Comparison of ENCODE assay signal across 9 cellular contexts in the genomic region with DNA sequence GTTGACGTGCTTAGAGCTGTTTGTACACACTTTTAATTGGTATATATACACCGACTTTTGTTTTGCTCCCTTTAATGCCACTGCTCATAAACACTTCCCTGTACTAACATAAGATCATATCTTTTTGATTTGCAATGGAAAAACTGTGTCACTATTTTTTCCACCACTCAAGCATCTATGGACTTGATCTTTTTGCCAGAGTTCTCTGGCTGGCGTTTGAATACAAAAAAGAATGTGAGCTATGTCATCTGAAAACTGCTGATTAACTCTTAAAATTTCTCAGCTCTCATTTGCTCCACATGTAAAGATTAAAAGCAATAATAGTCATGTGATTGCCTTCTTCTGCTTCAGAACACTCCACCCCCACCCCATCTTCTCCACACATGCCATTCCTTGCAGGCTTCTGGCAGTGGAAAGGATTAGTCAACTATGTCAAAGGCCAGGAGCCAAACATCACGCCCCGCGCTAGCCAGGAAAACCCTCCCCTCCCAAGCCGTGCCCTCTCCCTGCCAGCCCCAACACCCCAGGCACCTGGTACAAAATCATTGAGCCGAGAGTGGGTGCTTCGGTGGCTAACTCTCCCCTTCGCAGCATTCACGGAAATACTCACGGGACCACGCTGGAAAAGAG.
A peak's percentile ranks its signal among the peaks of the same experiment; 100 is the strongest.
DNase-seq lines count a peak whose midpoint lies in the region; ATAC-seq lines count a peak whose summit lies in the region.
"Had no signal": no experiment of that assay in that cellular context is flagged by ENCODE, and none has a peak within 500 bp of the region (broad histone marks: within the 10 kb centered on the region; RNA-seq: fewer than 3 reads in every experiment).

No MANE protein-coding gene starts in this region.

- CTCF ChIA-PET in CD8-positive, alpha-beta memory T cell (lab: Charles Lee) = no interaction called here

- peak overlapping the region in 4 of 5 donors; percentile 12 to 39 (median 31) for H3K9ac ChIP-seq in subcutaneous abdominal adipose tissue (ENCODE audit: low read length in 5 of 5)

- H3K27me3 Mint-ChIP-seq in activated naive CD8-positive, alpha-beta T cell treated with anti-CD3 and anti-CD28 coated beads, Interleukin-2, amount 50 U/mL, for 24 hours = no peaks in the 10 kb centered on the region
- peaks cover 0 to 9% of the 10 kb centered on the region in 2 donors for H3K27me3 Mint-ChIP-seq in CD8-positive, alpha-beta memory T cell

- POLR2A ChIA-PET in CD8-positive, alpha-beta memory T cell (lab: Charles Lee) = no interaction called here

- peaks cover 62% of the 10 kb centered on the region for H3K4me1 Mint-ChIP-seq in activated naive CD8-positive, alpha-beta T cell treated with anti-CD3 and anti-CD28 coated beads, Interleukin-2, amount 50 U/mL, for 24 hours
- H3K4me1 Mint-ChIP-seq in CD8-positive, alpha-beta memory T cell = peaks cover 13 to 27% (median 23%) of the 10 kb centered on the region in 3 donors

- H3K9me3 ChIP-seq in subcutaneous abdominal adipose tissue (ENCODE audit: control insufficient read depth in 5 of 5, low read length in 5 of 5) = no peaks in the 10 kb centered on the region
- H3K9me3 ChIP-seq in CD8-positive, alpha-beta memory T cell (ENCODE audit: low read length) = no peaks in the 10 kb centered on the region

- no peaks in the 10 kb centered on the region for H3K9me3 Mint-ChIP-seq in activated naive CD8-positive, alpha-beta T cell treated with anti-CD3 and anti-CD28 coated beads, Interleukin-2, amount 50 U/mL, for 24 hours
- peaks cover 0 to 2% (median 0%) of the 10 kb centered on the region in 5 donors for H3K9me3 Mint-ChIP-seq in CD8-positive, alpha-beta memory T cell

- peak overlapping the region; percentile 66 for H3K27ac Mint-ChIP-seq in activated naive CD8-positive, alpha-beta T cell treated with anti-CD3 and anti-CD28 coated beads, Interleukin-2, amount 50 U/mL, for 24 hours
- peak overlapping the region in 1 of 8 donors; percentile 26 for H3K27ac Mint-ChIP-seq in CD8-positive, alpha-beta memory T cell

- no peaks in the 10 kb centered on the region for H3K27me3 ChIP-seq in subcutaneous abdominal adipose tissue (ENCODE audit: control insufficient read depth in 5 of 5, insufficient read depth in 4 of 5, low read length in 5 of 5)
- no peaks in the 10 kb centered on the region for H3K27me3 ChIP-seq in CD8-positive, alpha-beta memory T cell (ENCODE audit: insufficient read depth, low read length, poor library complexity, severe bottlenecking)

- peak overlapping the region; percentile 61 for H3K27ac ChIP-seq in subcutaneous abdominal adipose tissue (ENCODE audit: low read depth, low read length)
- no peak overlapping the region for H3K27ac ChIP-seq in CD8-positive, alpha-beta memory T cell (ENCODE audit: low read depth, low read length)
- H3K27ac ChIP-seq: 22Rv1 had no signal

- no peaks in the 10 kb centered on the region for H3K36me3 Mint-ChIP-seq in activated naive CD8-positive, alpha-beta T cell treated with anti-CD3 and anti-CD28 coated beads, Interleukin-2, amount 50 U/mL, for 24 hours (ENCODE audit: low read depth)
- no peaks in the 10 kb centered on the region for H3K36me3 Mint-ChIP-seq in CD8-positive, alpha-beta memory T cell

- DNase-seq in DMS 273 (lab: John Stamatoyannopoulos, UW; ENCODE audit: unreplicated experiment) = peak; percentile 32
- DNase-seq in DMS 273 treated with DMSO at 0.1 percent for 48 hours (lab: John Stamatoyannopoulos, UW) = no peak
- DNase-seq in activated naive CD8-positive, alpha-beta T cell treated with anti-CD3 and anti-CD28 coated beads, Interleukin-2, amount 50 U/mL, for 24 hours = peak; percentile 20
- DNase-seq in iris pigment epithelial cell (ENCODE audit: low read depth) = peak; percentile 90
- no peak for DNase-seq in NCI-H524 (lab: John Stamatoyannopoulos, UW)
- DNase-seq in CD8-positive, alpha-beta memory T cell = no peak
- no peak for DNase-seq in SIG-M5 treated with dmso at 0.1 percent for 504 hours (lab: John Stamatoyannopoulos, UW; ENCODE audit: unreplicated experiment)

- H3K4me1 ChIP-seq in subcutaneous abdominal adipose tissue (ENCODE audit: control insufficient read depth in 5 of 5, insufficient read depth in 5 of 5, low read length in 5 of 5) = peaks cover 6 to 55% (median 43%) of the 10 kb centered on the region in 5 donors
- peaks cover 48% of the 10 kb centered on the region for H3K4me1 ChIP-seq in CD8-positive, alpha-beta memory T cell (ENCODE audit: insufficient read depth, low read length)

- ATAC-seq in activated naive CD8-positive, alpha-beta T cell treated with anti-CD3 and anti-CD28 coated beads, Interleukin-2, amount 50 U/mL, for 24 hours = peak; percentile 62

- peak overlapping the region; percentile 12 to 49 (median 27) for H3K4me3 ChIP-seq in subcutaneous abdominal adipose tissue (ENCODE audit: low read depth in 1 of 5, low read length in 5 of 5)
- H3K4me3 ChIP-seq in CD8-positive, alpha-beta memory T cell (ENCODE audit: low read length) = no peak overlapping the region

- no peaks in the 10 kb centered on the region for H3K36me3 ChIP-seq in subcutaneous abdominal adipose tissue (ENCODE audit: control insufficient read depth in 5 of 5, insufficient read depth in 5 of 5, low read length in 5 of 5)
- H3K36me3 ChIP-seq in CD8-positive, alpha-beta memory T cell (ENCODE audit: insufficient read depth, low read length) = no peaks in the 10 kb centered on the region

- H3K4me3 Mint-ChIP-seq in activated naive CD8-positive, alpha-beta T cell treated with anti-CD3 and anti-CD28 coated beads, Interleukin-2, amount 50 U/mL, for 24 hours = peak overlapping the region; percentile 15
- no peak overlapping the region for H3K4me3 Mint-ChIP-seq in CD8-positive, alpha-beta memory T cell

Comparison
In these comparisons a context has a peak if more than half of its experiments do, and no peak if none do; other contexts are left out.
1. DNase-seq: peak in DMS 273 (single experiment), activated naive CD8-positive, alpha-beta T cell treated with anti-CD3 and anti-CD28 coated beads, Interleukin-2, amount 50 U/mL, for 24 hours (single experiment) and iris pigment epithelial cell (single experiment); none in DMS 273 treated with DMSO at 0.1 percent for 48 hours (single experiment), NCI-H524 (0 of 2), CD8-positive, alpha-beta memory T cell (0 of 5) and SIG-M5 treated with dmso at 0.1 percent for 504 hours (single experiment).